Comparison of ENCODE assay signal across 1 cellular context in the genomic region with DNA sequence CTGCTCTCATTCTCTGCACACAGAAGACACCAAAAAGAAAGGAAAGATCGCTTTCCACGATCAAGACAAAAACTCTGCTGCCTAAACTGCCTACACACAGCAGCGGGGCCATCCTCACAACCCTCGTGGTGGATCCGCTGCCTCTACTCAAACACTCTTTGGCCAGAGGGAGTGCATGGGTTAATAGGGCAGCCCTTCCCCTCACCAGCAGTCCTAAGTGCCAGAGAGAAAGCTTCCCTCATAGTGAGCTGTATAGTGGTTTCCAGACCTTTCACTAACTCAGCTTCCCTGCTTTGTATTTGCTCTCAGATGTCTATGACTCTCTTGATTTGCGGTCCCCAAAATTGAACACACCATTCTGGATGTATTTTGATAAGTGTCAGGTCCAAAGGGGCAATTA.
TF ChIP-seq lines count a peak whose summit lies in the region.

No MANE protein-coding gene starts in this region.

TF ChIP-seq in HepG2, 621 proteins besides CTCF, POLR2A, EP300 and RAD21:
- no peak for TF ChIP-seq NCOR1 (IDR thresholded peaks at IDR 0.05; ENCODE audit: borderline replicate concordance, low read length)
- TF ChIP-seq ZBTB38 (CRISPR knock-in tag; IDR thresholded peaks at IDR 0.05): peak; percentile 24; the same call in 1 of the 2 replicates
- TF ChIP-seq ZFP1 (CRISPR knock-in tag; IDR thresholded peaks at IDR 0.05): no peak
- no peak for TF ChIP-seq CC2D1A (CRISPR knock-in tag; IDR thresholded peaks at IDR 0.05)
- TF ChIP-seq, protein P1, sequence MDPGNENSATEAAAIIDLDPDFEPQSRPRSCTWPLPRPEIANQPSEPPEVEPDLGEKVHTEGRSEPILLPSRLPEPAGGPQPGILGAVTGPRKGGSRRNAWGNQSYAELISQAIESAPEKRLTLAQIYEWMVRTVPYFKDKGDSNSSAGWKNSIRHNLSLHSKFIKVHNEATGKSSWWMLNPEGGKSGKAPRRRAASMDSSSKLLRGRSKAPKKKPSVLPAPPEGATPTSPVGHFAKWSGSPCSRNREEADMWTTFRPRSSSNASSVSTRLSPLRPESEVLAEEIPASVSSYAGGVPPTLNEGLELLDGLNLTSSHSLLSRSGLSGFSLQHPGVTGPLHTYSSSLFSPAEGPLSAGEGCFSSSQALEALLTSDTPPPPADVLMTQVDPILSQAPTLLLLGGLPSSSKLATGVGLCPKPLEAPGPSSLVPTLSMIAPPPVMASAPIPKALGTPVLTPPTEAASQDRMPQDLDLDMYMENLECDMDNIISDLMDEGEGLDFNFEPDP (CRISPR knock-in tag; conservative IDR thresholded peaks at IDR 0.05): 0 out of 2 replicates have a peak, but pooled peaks have one; percentile 22
- TF ChIP-seq RBM22 (optimal IDR thresholded peaks at IDR 0.05; ENCODE audit: low read length): no peak
- no peak for TF ChIP-seq ZNF337 (CRISPR knock-in tag; IDR thresholded peaks at IDR 0.05; ENCODE audit: borderline replicate concordance, low read depth)
- TF ChIP-seq NCOA1 (CRISPR knock-in tag; IDR thresholded peaks at IDR 0.05): 0 out of 2 replicates have a peak, but pooled peaks have one; percentile 14
- TF ChIP-seq ZNF20 (CRISPR knock-in tag; IDR thresholded peaks at IDR 0.05): no peak
- peak; percentile 85 for TF ChIP-seq ZNF652 (CRISPR knock-in tag; IDR thresholded peaks at IDR 0.05; ENCODE audit: borderline replicate concordance, low read depth)
